Comparison of ENCODE assay signal across 18 cellular contexts in genomic region chr12:4449862-4450222, GRCh38. TPM values are rescaled to one million over a fixed set of nuclear protein-coding genes. Genes with fewer than 3 reads are reported as not detected.
DNase-seq lines count a peak whose midpoint lies in the region; ATAC-seq and TF ChIP-seq lines count a peak whose summit lies in the region.
"Had no signal": no experiment of that assay in that cellular context is flagged by ENCODE, and none has a peak within 500 bp of the region (broad histone marks: within the 10 kb centered on the region; RNA-seq: fewer than 3 reads in every experiment).

No MANE protein-coding gene starts in this region.

- no peak overlapping the region for H3K4me3 ChIP-seq in SJCRH30
- no peak overlapping the region for H3K4me3 ChIP-seq in left lung
- H3K4me3 ChIP-seq: sigmoid colon had no signal

- intact Hi-C loops in left lung (cut with DNase I): no loop called here

- no peak for ATAC-seq in left lung
- ATAC-seq in GM18519 (IDR thresholded peaks at IDR 0.05; ENCODE audit: low FRiP score, unreplicated experiment): no peak
- ATAC-seq: activated CD8-positive, alpha-beta memory T cell treated with anti-CD3 and anti-CD28 coated beads, Interleukin-2, amount 10 ng/mL, durations not matched to agents 7 days and 5 days had no signal

- TF ChIP-seq EP300 in Ishikawa (IDR thresholded peaks at IDR 0.05; ENCODE audit: borderline replicate concordance): no peak

- no peak overlapping the region for H3K27ac ChIP-seq in SJCRH30
- no peak overlapping the region for H3K27ac ChIP-seq in left lung
- H3K27ac ChIP-seq: sigmoid colon, WERI-Rb-1 had no signal

- no peak for TF ChIP-seq RAD21 in Ishikawa (IDR thresholded peaks at IDR 0.05; ENCODE audit: low read depth)

- H3K9me3 ChIP-seq in SJCRH30 (replicated peaks) (no peaks in the 10 kb centered on the region), left lung (no peaks in the 10 kb centered on the region)
- H3K9me3 ChIP-seq: BE2C, sigmoid colon had no signal

- peaks cover 21% of the 10 kb centered on the region for H3K4me1 ChIP-seq in SJCRH30
- H3K4me1 ChIP-seq in left lung: no peaks in the 10 kb centered on the region
- H3K4me1 ChIP-seq: BE2C, sigmoid colon had no signal

- H3K27me3 ChIP-seq in SJCRH30 (no peaks in the 10 kb centered on the region), left lung (peaks cover 0 to 26% of the 10 kb centered on the region in 2 donors)
- H3K27me3 ChIP-seq: sigmoid colon had no signal

- H3K36me3 ChIP-seq in SJCRH30: no peaks in the 10 kb centered on the region
- no peaks in the 10 kb centered on the region for H3K36me3 ChIP-seq in left lung
- H3K36me3 ChIP-seq: BE2C, sigmoid colon, WERI-Rb-1 had no signal

- peak; percentile 91 for DNase-seq in DMS53 (lab: John Stamatoyannopoulos, UW)
- peak; percentile 52 to 66 for DNase-seq in SJCRH30
- DNase-seq in kidney tubule cell (ENCODE audit: low spot score): peak; percentile 10
- DNase-seq in dedifferentiated amniotic fluid mesenchymal stem cell (ENCODE audit: extremely low spot score): no peak
- no peak for DNase-seq in central memory CD4-positive, alpha-beta T cell
- no peak for DNase-seq in left lung
- DNase-seq: activated CD8-positive, alpha-beta memory T cell treated with anti-CD3 and anti-CD28 coated beads, Interleukin-2, amount 10 ng/mL, durations not matched to agents 7 days and 5 days; BE2C; GF-D8; HCEC 1CT; naive B cell; NCI-H1694 treated with DMSO at 0.1 percent for 48 hours; sigmoid colon; WERI-Rb-1 had no signal

- TF ChIP-seq CTCF in left lung (IDR thresholded peaks at IDR 0.05): no peak

TF ChIP-seq in Ishikawa, 13 proteins besides CTCF, POLR2A, EP300 and RAD21:
- TF ChIP-seq CEBPB (IDR thresholded peaks at IDR 0.05): no peak
- TF ChIP-seq CREB1 (IDR thresholded peaks at IDR 0.05; ENCODE audit: low read depth): no peak
- 0 out of 2 replicates have a peak, but pooled peaks have one; percentile 37 for TF ChIP-seq TCF12 (IDR thresholded peaks at IDR 0.05; ENCODE audit: low read depth)
- TF ChIP-seq TAF1 (IDR thresholded peaks at IDR 0.05; ENCODE audit: low read depth): no peak
- TF ChIP-seq REST (IDR thresholded peaks at IDR 0.05; ENCODE audit: low read depth): no peak
- TF ChIP-seq YY1 (IDR thresholded peaks at IDR 0.05; ENCODE audit: low read depth): no peak
- peak; percentile 66 for TF ChIP-seq NFIC (IDR thresholded peaks at IDR 0.05)
- peak; percentile 58 for TF ChIP-seq USF1 (IDR thresholded peaks at IDR 0.05)
- no peak for TF ChIP-seq EGR1 (IDR thresholded peaks at IDR 0.05)
- TF ChIP-seq ZBTB7A (IDR thresholded peaks at IDR 0.05; ENCODE audit: low read depth): no peak

RNA-seq across cellular contexts. Expression of gene FGF6, which starts 4.2 kb away (rescaled TPM):
- not detected in 2 replicates for total RNA-seq in SJCRH30 (2014; rRNA removed; shearing (Covaris generic))
- not detected for total RNA-seq in left lung
- total RNA-seq: activated CD8-positive, alpha-beta memory T cell treated with anti-CD3 and anti-CD28 coated beads, Interleukin-2, amount 10 ng/mL, durations not matched to agents 7 days and 5 days; chondrocyte; sigmoid colon; subcutaneous adipose tissue had no signal

Comparison
In these comparisons a context has a peak if more than half of its experiments do, and no peak if none do; other contexts are left out.
1. DNase-seq: peak in DMS53 (single experiment), SJCRH30 (2 of 2) and kidney tubule cell (single experiment); none in dedifferentiated amniotic fluid mesenchymal stem cell (single experiment), central memory CD4-positive, alpha-beta T cell (single experiment) and left lung (0 of 2).